8 cellular contexts compared by ENCODE assay signal in genomic region chr22:17171313-17172171, GRCh38. TPM values are rescaled to one million over a fixed set of nuclear protein-coding genes. Genes with fewer than 3 reads are reported as not detected.
DNase-seq lines count a peak whose midpoint lies in the region; ATAC-seq and TF ChIP-seq lines count a peak whose summit lies in the region.

No MANE protein-coding gene starts in this region.

- peak overlapping the region; percentile 74 for H3K27ac ChIP-seq in Panc1 (ENCODE audit: low read length)
- peak overlapping the region; percentile 89 for H3K27ac ChIP-seq in neural progenitor cell
- peak overlapping the region; percentile 93 to 99 (median 96) for H3K27ac ChIP-seq in stomach

- CTCF ChIA-PET in Panc1 (lab: Charles Lee), result interaction anchor here (0.5 to 1.9 kb wide), 24 partner anchors 10 to 588 kb away, joined by 3 to 30 read pairs (median 4); no protein-coding TSS in a partner anchor

- TF ChIP-seq EP300 in stomach (IDR thresholded peaks at IDR 0.05), result no peak

- WGBS in stomach, 5 donors, result 1 to 3% (median 1%) methylated on average over 21 to 85 of the region's 85 CpGs

- ATAC-seq in GM21737 (IDR thresholded peaks at IDR 0.05; ENCODE audit: unreplicated experiment), result peak; percentile 91
- peak; percentile 99 for ATAC-seq in Panc1

- no peak overlapping the region for H3K9ac ChIP-seq in neural progenitor cell

- no peaks in the 10 kb centered on the region for H3K9me3 ChIP-seq in Panc1 (ENCODE audit: control insufficient read depth, insufficient read depth, low read depth, low read length)
- no peaks in the 10 kb centered on the region for H3K9me3 ChIP-seq in neural progenitor cell (ENCODE audit: low read depth)
- H3K9me3 ChIP-seq in stomach, result no peaks in the 10 kb centered on the region

- H3K36me3 ChIP-seq in Panc1 (ENCODE audit: control insufficient read depth, insufficient read depth, low read length) (no peaks in the 10 kb centered on the region), neural progenitor cell (no peaks in the 10 kb centered on the region), stomach (no peaks in the 10 kb centered on the region)

- peak overlapping the region; percentile 85 for H2AFZ ChIP-seq in neural progenitor cell (replicated peaks)

- in situ Hi-C loops in KBM-7 (cut with MboI; ENCODE audit: low pct_unique_long_range_greater_than_20kb, low sequenced_read_pairs) (loop anchor here (10.0 to 25.0 kb wide), 2 partner anchors 91 to 333 kb away; no protein-coding TSS in a partner anchor), Panc1 (cut with HindIII; ENCODE audit: low pct_unique_long_range_greater_than_20kb, low sequenced_read_pairs) (no loop called here)

- H3K36me3 Mint-ChIP-seq in neural progenitor cell, result no peaks in the 10 kb centered on the region

- no TSS peak for BruUV-seq in Panc1 (replicated peaks; lab: Mats Ljungman, UMichigan)

- H3K9me3 Mint-ChIP-seq in neural progenitor cell, result no peaks in the 10 kb centered on the region

- POLR2A ChIA-PET in Panc1 (lab: Charles Lee), result interaction anchor here (0.5 to 1.3 kb wide), 6 partner anchors 13 to 648 kb away, joined by 3 to 11 read pairs (median 4); no protein-coding TSS in a partner anchor

- peak overlapping the region; percentile 90 for H3K27ac Mint-ChIP-seq in neural progenitor cell

- no peaks in the 10 kb centered on the region for H4K20me1 ChIP-seq in neural progenitor cell (ENCODE audit: low read depth)

- peaks cover 13% of the 10 kb centered on the region for H3K4me1 Mint-ChIP-seq in neural progenitor cell

- H3K4me3 Mint-ChIP-seq in neural progenitor cell, result peak overlapping the region; percentile 90

- TF ChIP-seq CTCF in Panc1 (IDR thresholded peaks at IDR 0.05) (peak; percentile 96), fibroblast of villous mesenchyme (IDR thresholded peaks at IDR 0.05; ENCODE audit: insufficient read depth, low read depth, low read length) (peak; percentile 83), neural progenitor cell (IDR thresholded peaks at IDR 0.05) (peak; percentile 74), stomach (IDR thresholded peaks at IDR 0.05) (peak in 5 of 7 experiments; percentile 75 to 92 (median 77))

- no peaks in the 10 kb centered on the region for H3K79me2 ChIP-seq in neural progenitor cell (ENCODE audit: low read depth)

- peak overlapping the region; percentile 75 for H3K4me2 ChIP-seq in neural progenitor cell

- H3K27me3 ChIP-seq in Panc1 (ENCODE audit: control insufficient read depth, insufficient read depth, low read length) (no peaks in the 10 kb centered on the region), neural progenitor cell (no peaks in the 10 kb centered on the region), stomach (no peaks in the 10 kb centered on the region)

- DNase-seq in EL (peak; percentile 92), KBM-7 (peak; percentile 89), Panc1 (ENCODE audit: low read depth, low spot score) (peak; percentile 47), fibroblast of villous mesenchyme (ENCODE audit: low read depth) (peak; percentile 88), neural progenitor cell (ENCODE audit: low spot score) (peak; percentile 95), stomach (peak; percentile 90)
- DNase-seq in activated effector memory CD4-positive, alpha-beta T cell treated with Interleukin-2 at 50 U/mL for 16 hours, result peak; percentile 64

- intact Hi-C loops in Panc1 (cut with micrococcal nuclease; ENCODE audit: unreplicated experiment) (loop anchor here (2.0 to 5.0 kb wide), 2 partner anchors 97 to 331 kb away; no protein-coding TSS in a partner anchor), stomach (cut with DNase I; ENCODE audit: low total_unique reads) (loop anchor here (10.0 kb wide), 2 partner anchors 87 to 333 kb away; partner anchors contain the start of gene IL17RA)

- H3K4me1 ChIP-seq in Panc1 (ENCODE audit: control insufficient read depth, insufficient read depth, low read length) (peaks cover 4% of the 10 kb centered on the region; the same call in 1 of the 2 replicates), neural progenitor cell (peaks cover 5% of the 10 kb centered on the region), stomach (peaks cover 6 to 18% (median 10%) of the 10 kb centered on the region in 4 donors)

- no peaks in the 10 kb centered on the region for H3K27me3 Mint-ChIP-seq in neural progenitor cell (ENCODE audit: insufficient read depth, low read depth)

- no peak for TF ChIP-seq POLR2A in stomach (IDR thresholded peaks at IDR 0.05)

- H3K4me3 ChIP-seq in Panc1 (ENCODE audit: low read depth in 2 of 2, low read length in 2 of 2) (peak overlapping the region; percentile 55 to 60), fibroblast of villous mesenchyme (ENCODE audit: low read depth, low read length) (peak overlapping the region; percentile 68), neural progenitor cell (peak overlapping the region; percentile 79), stomach (peak overlapping the region; percentile 60 to 87 (median 67))

- peaks cover 24% of the 10 kb centered on the region for H3F3A ChIP-seq in neural progenitor cell (ENCODE audit: low read depth)

RNA-seq across cellular contexts. Expression of gene HDHD5, which starts 12.5 kb away (rescaled TPM):
- total RNA-seq in Panc1 (2021; ENCODE audit: unreplicated experiment) (37.2 TPM), fibroblast of villous mesenchyme (24.2 and 28.7 TPM in 2 replicates), neural progenitor cell (ENCODE audit: low replicate concordance) (39.7 and 80.3 TPM in 2 replicates), stomach (100 to 1,000 TPM in 1 of 5 donors, 10 to 100 TPM in 4; 22.8 to 190 (median 55.4) TPM)
- 62.5 TPM for polyA plus RNA-seq in Panc1 (2012; ENCODE audit: insufficient read length)
- polyA plus RNA-seq in stomach, result 10 to 100 TPM; 26.5 to 31.8 (median 30.5) TPM

RNA-seq across cellular contexts. Expression of gene ADA2, which starts 47.7 kb away (rescaled TPM):
- total RNA-seq in Panc1 (2021; ENCODE audit: unreplicated experiment) (0.23 TPM), fibroblast of villous mesenchyme (1.3 and 6.1 TPM in 2 replicates), neural progenitor cell (ENCODE audit: low replicate concordance) (30.1 and 49.9 TPM in 2 replicates), stomach (10 to 100 TPM in 4 of 5 donors, not detected in 1; 11.7 to 27.2 (median 15.1) TPM)
- not detected for polyA plus RNA-seq in Panc1 (2012; ENCODE audit: insufficient read length)
- 1 to 10 TPM; 4.2 to 8.1 (median 6.5) TPM for polyA plus RNA-seq in stomach

RNA-seq across cellular contexts. Expression of gene TMEM121B, which starts 50.4 kb away (rescaled TPM):
- total RNA-seq in Panc1 (2021; ENCODE audit: unreplicated experiment) (0.44 TPM), fibroblast of villous mesenchyme (under 0.01 TPM in 2 replicates), neural progenitor cell (ENCODE audit: low replicate concordance) (2.8 and 5.0 TPM in 2 replicates), stomach (under 1 TPM in 2 of 5 donors, not detected in 3; 0.37 to 0.45 TPM)
- 0.40 TPM for polyA plus RNA-seq in Panc1 (2012; ENCODE audit: insufficient read length)
- polyA plus RNA-seq in stomach, result under 1 TPM in 2 of 3 donors, not detected in 1; 0.08 to 0.12 TPM

Comparison
In these comparisons a context has a peak if more than half of its experiments do, and no peak if none do; other contexts are left out.
1. Peak in every context shown above with its lines: DNase-seq, ATAC-seq, H3K4me3 ChIP-seq and H3K27ac ChIP-seq.